Comparison of ENCODE assay signal across 9 cellular contexts in genomic region chr13:33676045-33676699, GRCh38.
A peak's percentile ranks its signal among the peaks of the same experiment; 100 is the strongest.
DNase-seq lines count a peak whose midpoint lies in the region; ATAC-seq, FAIRE-seq and TF ChIP-seq lines count a peak whose summit lies in the region.
"Had no signal": no experiment of that assay in that cellular context is flagged by ENCODE, and none has a peak within 500 bp of the region (broad histone marks: within the 10 kb centered on the region; RNA-seq: fewer than 3 reads in every experiment).

No MANE protein-coding gene starts in this region.

- DNase-seq in NCI-H1092 treated with DMSO at 0.1 percent for 48 hours (lab: John Stamatoyannopoulos, UW) (peak; percentile 23), NCI-H1092 (lab: John Stamatoyannopoulos, UW) (no peak), keratinocyte (ENCODE audit: low read depth, low spot score) (no peak), stomach (peak; percentile 44), OCI-M1 (lab: John Stamatoyannopoulos, UW) (no peak)
- DNase-seq in activated T-helper 1 cell treated with anti-CD3 and anti-CD28 coated beads, Interleukin-12 subunit alpha, Interleukin-12 subunit beta, Interleukin-2, Interleukin-4 antibody, amounts not matched to agents 30 ng/mL and 10 ng/mL and 1 ng/mL, durations not matched to agents 14 hours and 24 hours and 36 hours (ENCODE audit: low spot score), result no peak

- dilution Hi-C loops in keratinocyte (cut with MboI; ENCODE audit: extremely low pct_ligation_motif_present, low sequenced_read_pairs), result no loop called here

- no peak for FAIRE-seq in keratinocyte (lab: Jason Lieb, UNC)

- no peaks in the 10 kb centered on the region for H3K9me3 ChIP-seq in keratinocyte (ENCODE audit: control insufficient read depth, low read depth, low read length)
- no peaks in the 10 kb centered on the region for H3K9me3 ChIP-seq in stomach

- H3K27me3 ChIP-seq in keratinocyte (ENCODE audit: control insufficient read depth, extremely low read depth, insufficient read depth, low read length) (no peaks in the 10 kb centered on the region), stomach (no peaks in the 10 kb centered on the region)

- H3K4me3 ChIP-seq in keratinocyte (ENCODE audit: control insufficient read depth in 2 of 3, extremely low read depth in 1 of 3, insufficient read depth in 2 of 3, low read depth in 1 of 3, low read length in 3 of 3) (peak overlapping the region; percentile 37 to 72 (median 63)), stomach (peak overlapping the region; percentile 46 to 53 (median 49))

- no peak for TF ChIP-seq EP300 in stomach (IDR thresholded peaks at IDR 0.05)

- no peaks in the 10 kb centered on the region for H3K9me1 ChIP-seq in keratinocyte (ENCODE audit: control insufficient read depth, extremely low read depth, insufficient read depth, low read length)

- no peak overlapping the region for H3K27ac ChIP-seq in keratinocyte (ENCODE audit: control insufficient read depth, insufficient read depth, low read length)
- H3K27ac ChIP-seq in stomach, result peak overlapping the region; percentile 54 to 90 (median 83)

- peak overlapping the region; percentile 99 for H3K4me2 ChIP-seq in keratinocyte (ENCODE audit: control insufficient read depth, extremely low read depth, insufficient read depth, low read depth, low read length)

- H3K36me3 ChIP-seq in keratinocyte (ENCODE audit: control insufficient read depth in 2 of 2, extremely low read depth in 1 of 2, insufficient read depth in 2 of 2, low read length in 2 of 2) (no peaks in the 10 kb centered on the region), stomach (no peaks in the 10 kb centered on the region)

- no peak for TF ChIP-seq POLR2A in stomach (IDR thresholded peaks at IDR 0.05)

- intact Hi-C loops in activated T-helper 1 cell treated with anti-CD3 and anti-CD28 coated beads, Interleukin-12 subunit alpha, Interleukin-12 subunit beta, Interleukin-2, Interleukin-4 antibody, amounts not matched to agents 30 ng/mL and 10 ng/mL and 1 ng/mL, durations not matched to agents 14 hours and 24 hours and 36 hours (cut with micrococcal nuclease), result loop anchor here (5.0 kb wide), 1 partner anchor 529 kb away; no protein-coding TSS in a partner anchor
- intact Hi-C loops in stomach (cut with DNase I; ENCODE audit: low total_unique reads), result no loop called here

- H3K27ac Mint-ChIP-seq in activated T-helper 1 cell treated with anti-CD3 and anti-CD28 coated beads, Interleukin-12 subunit alpha, Interleukin-12 subunit beta, Interleukin-2, Interleukin-4 antibody, amounts not matched to agents 30 ng/mL and 10 ng/mL and 1 ng/mL, durations not matched to agents 14 hours and 24 hours and 36 hours, result no peak overlapping the region
- H3K27ac Mint-ChIP-seq: B cell had no signal

- no peaks in the 10 kb centered on the region for H3K79me2 ChIP-seq in keratinocyte (ENCODE audit: control insufficient read depth, insufficient read depth, low read length)

- H2AFZ ChIP-seq in keratinocyte (ENCODE audit: control insufficient read depth, low read length), result peak overlapping the region; percentile 76

- peak overlapping the region; percentile 15 for H3K4me3 Mint-ChIP-seq in activated T-helper 1 cell treated with anti-CD3 and anti-CD28 coated beads, Interleukin-12 subunit alpha, Interleukin-12 subunit beta, Interleukin-2, Interleukin-4 antibody, amounts not matched to agents 30 ng/mL and 10 ng/mL and 1 ng/mL, durations not matched to agents 14 hours and 24 hours and 36 hours
- H3K4me3 Mint-ChIP-seq: B cell had no signal

- ATAC-seq in HG03521 (IDR thresholded peaks at IDR 0.05; ENCODE audit: unreplicated experiment) (no peak), HG03097 (IDR thresholded peaks at IDR 0.05; ENCODE audit: low FRiP score, unreplicated experiment) (no peak)

- H3K9ac ChIP-seq in keratinocyte (ENCODE audit: control insufficient read depth, extremely low read depth, insufficient read depth, low read length), result peak overlapping the region; percentile 22

- H3K27me3 Mint-ChIP-seq in activated T-helper 1 cell treated with anti-CD3 and anti-CD28 coated beads, Interleukin-12 subunit alpha, Interleukin-12 subunit beta, Interleukin-2, Interleukin-4 antibody, amounts not matched to agents 30 ng/mL and 10 ng/mL and 1 ng/mL, durations not matched to agents 14 hours and 24 hours and 36 hours (ENCODE audit: insufficient read depth), result peaks cover 2% of the 10 kb centered on the region

- no peak for TF ChIP-seq CTCF in keratinocyte (optimal IDR thresholded peaks at IDR 0.05 in 1 of 3, IDR thresholded peaks at IDR 0.05 in 1 of 3, conservative IDR thresholded peaks at IDR 0.05 in 1 of 3; ENCODE audit: extremely low read depth in 1 of 3, insufficient read depth in 2 of 3, low read length in 3 of 3)
- no peak for TF ChIP-seq CTCF in stomach (IDR thresholded peaks at IDR 0.05)

- WGBS in stomach, 5 donors, result 12 to 26% (median 15%) methylated on average over 11 of the region's 11 CpGs

- no peaks in the 10 kb centered on the region for H4K20me1 ChIP-seq in keratinocyte (ENCODE audit: control insufficient read depth, extremely low read depth, insufficient read depth, low read length)

- H3K9me3 Mint-ChIP-seq in activated T-helper 1 cell treated with anti-CD3 and anti-CD28 coated beads, Interleukin-12 subunit alpha, Interleukin-12 subunit beta, Interleukin-2, Interleukin-4 antibody, amounts not matched to agents 30 ng/mL and 10 ng/mL and 1 ng/mL, durations not matched to agents 14 hours and 24 hours and 36 hours, result peaks cover 3% of the 10 kb centered on the region

- peaks cover 34% of the 10 kb centered on the region for H3K4me1 Mint-ChIP-seq in activated T-helper 1 cell treated with anti-CD3 and anti-CD28 coated beads, Interleukin-12 subunit alpha, Interleukin-12 subunit beta, Interleukin-2, Interleukin-4 antibody, amounts not matched to agents 30 ng/mL and 10 ng/mL and 1 ng/mL, durations not matched to agents 14 hours and 24 hours and 36 hours (ENCODE audit: low read depth)

- H3K4me1 ChIP-seq in keratinocyte (ENCODE audit: control insufficient read depth, extremely low read depth, insufficient read depth, low read length), result peaks cover 11% of the 10 kb centered on the region
- H3K4me1 ChIP-seq in stomach, result peaks cover 26 to 54% (median 38%) of the 10 kb centered on the region in 4 donors

- H3K36me3 Mint-ChIP-seq in activated T-helper 1 cell treated with anti-CD3 and anti-CD28 coated beads, Interleukin-12 subunit alpha, Interleukin-12 subunit beta, Interleukin-2, Interleukin-4 antibody, amounts not matched to agents 30 ng/mL and 10 ng/mL and 1 ng/mL, durations not matched to agents 14 hours and 24 hours and 36 hours (ENCODE audit: low read depth), result peaks cover 1% of the 10 kb centered on the region

Comparison
In these comparisons a context has a peak if more than half of its experiments do, and no peak if none do; other contexts are left out.
1. DNase-seq: peak in NCI-H1092 treated with DMSO at 0.1 percent for 48 hours (single experiment) and stomach (single experiment); none in NCI-H1092 (single experiment), activated T-helper 1 cell treated with anti-CD3 and anti-CD28 coated beads, Interleukin-12 subunit alpha, Interleukin-12 subunit beta, Interleukin-2, Interleukin-4 antibody, amounts not matched to agents 30 ng/mL and 10 ng/mL and 1 ng/mL, durations not matched to agents 14 hours and 24 hours and 36 hours (single experiment), keratinocyte (single experiment) and OCI-M1 (single experiment).